30 cellular contexts compared by ENCODE assay signal in the genomic region with DNA sequence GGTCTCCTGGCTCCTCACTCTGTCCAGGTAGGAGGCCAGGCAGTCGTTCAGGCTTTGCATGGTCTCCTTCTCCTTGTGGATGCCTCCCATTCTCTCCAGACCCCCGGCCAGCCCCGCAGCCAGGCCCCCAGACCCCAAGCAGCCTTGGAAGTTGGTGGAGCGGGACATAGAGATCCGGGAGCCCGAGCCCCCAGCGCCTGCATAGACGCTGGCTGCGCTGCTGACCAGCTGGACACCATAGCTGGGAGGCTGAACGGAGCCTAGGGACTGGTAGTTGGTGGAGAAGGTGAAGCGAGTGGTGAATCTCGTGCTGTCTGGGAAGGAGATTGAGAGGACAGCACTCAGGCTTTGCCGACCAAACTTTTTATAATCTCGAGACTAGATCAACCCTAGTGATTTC. TPM values are rescaled to one million over a fixed set of nuclear protein-coding genes. Genes with fewer than 3 reads are reported as not detected.
"Had no signal": no experiment of that assay in that cellular context is flagged by ENCODE, and none has a peak within 500 bp of the region (broad histone marks: within the 10 kb centered on the region; RNA-seq: fewer than 3 reads in every experiment).

No MANE protein-coding gene starts in this region.

- H3K4me2 ChIP-seq: neural progenitor cell, smooth muscle cell had no signal

- H3K4me3 Mint-ChIP-seq: immature natural killer cell; mesothelial cell of epicardium; naive B cell; natural killer cell; nephron progenitor cell; neural progenitor cell; stimulated activated naive B cell treated with anti-CD40 and anti-IgM and Interleukin-4, amounts not matched to agents 10 μg/mL and 1 μg/mL and 100 μg/mL, for 72 hours had no signal

- H3K27ac Mint-ChIP-seq: immature natural killer cell; mesothelial cell of epicardium; naive B cell; natural killer cell; nephron progenitor cell; neural progenitor cell; progenitor cell of endocrine pancreas; stimulated activated naive B cell treated with anti-CD40 and anti-IgM and Interleukin-4, amounts not matched to agents 10 μg/mL and 1 μg/mL and 100 μg/mL, for 72 hours had no signal

- H3K9ac ChIP-seq: neural progenitor cell had no signal

- H3K4me1 Mint-ChIP-seq: immature natural killer cell, mesothelial cell of epicardium, natural killer cell, neural progenitor cell had no signal

- H3K27ac ChIP-seq: left ventricle myocardium inferior, neural progenitor cell, neutrophil, ovary, right atrium auricular region, right lobe of liver, stomach, testis, thyroid gland, uterus had no signal

- H3K36me3 Mint-ChIP-seq: immature natural killer cell; mesothelial cell of epicardium; naive B cell; natural killer cell; neural progenitor cell; stimulated activated naive B cell treated with anti-CD40 and anti-IgM and Interleukin-4, amounts not matched to agents 10 μg/mL and 1 μg/mL and 100 μg/mL, for 72 hours had no signal

- H3K4me3 ChIP-seq: left ventricle myocardium inferior, lung, neural progenitor cell, ovary, right atrium auricular region, right lobe of liver, smooth muscle cell, stomach, testis, thyroid gland, uterus had no signal

- DNase-seq: immature natural killer cell; left ventricle myocardium inferior; mesendoderm; naive B cell; natural killer cell; nephron progenitor cell; occipital lobe; ovary; right lobe of liver; stimulated activated CD4-positive, alpha-beta T cell treated with anti-CD3 and anti-CD28 coated beads, Interleukin-15, amount 100 ng/mL, for 24 hours; stimulated activated CD4-positive, alpha-beta T cell treated with anti-CD3 and anti-CD28 coated beads, Interleukin-2, amount 100 ng/mL, for 24 hours; stimulated activated CD4-positive, alpha-beta T cell treated with anti-CD3 and anti-CD28 coated beads, Interleukin-4, amount 100 ng/mL, for 1 hour; stimulated activated naive B cell treated with anti-CD40 and anti-IgM and Interleukin-4, amounts not matched to agents 10 μg/mL and 1 μg/mL and 100 μg/mL, for 72 hours; stimulated activated naive CD8-positive, alpha-beta T cell treated with anti-CD3 and anti-CD28 coated beads, Interleukin-15, Interleukin-2, amounts not matched to agents 100 U/mL and 50 U/mL, for 24 hours; stomach; thyroid gland; uterus had no signal

- H3K9me3 ChIP-seq: left ventricle myocardium inferior, neutrophil, right atrium auricular region, right lobe of liver, stomach, testis, thyroid gland, uterus had no signal

- ATAC-seq: natural killer cell; right lobe of liver; stimulated activated naive B cell treated with anti-CD40 and anti-IgM and Interleukin-4, amounts not matched to agents 10 μg/mL and 1 μg/mL and 100 μg/mL, for 72 hours; stimulated activated naive CD8-positive, alpha-beta T cell treated with anti-CD3 and anti-CD28 coated beads, Interleukin-15, Interleukin-2, amounts not matched to agents 100 U/mL and 50 U/mL, for 24 hours had no signal

- H3K4me1 ChIP-seq: left ventricle myocardium inferior, neural progenitor cell, right atrium auricular region, right lobe of liver, stomach, testis, thyroid gland, uterus had no signal

- H3K27me3 ChIP-seq: neural progenitor cell, neutrophil, ovary, right atrium auricular region, right lobe of liver, stomach, testis, thyroid gland, uterus had no signal

- H2AFZ ChIP-seq: neural progenitor cell had no signal

- H3K36me3 ChIP-seq: left ventricle myocardium inferior, neural progenitor cell, neutrophil, ovary, right atrium auricular region, right lobe of liver, stomach, thyroid gland, uterus had no signal

- H3K9me3 Mint-ChIP-seq: immature natural killer cell; mesothelial cell of epicardium; natural killer cell; nephron progenitor cell; neural progenitor cell; stimulated activated naive B cell treated with anti-CD40 and anti-IgM and Interleukin-4, amounts not matched to agents 10 μg/mL and 1 μg/mL and 100 μg/mL, for 72 hours had no signal

RNA-seq across cellular contexts. Expression of gene FOXI1, which starts 35.9 kb away (rescaled TPM):
- total RNA-seq: kidney epithelial cell, left ventricle myocardium inferior, lung, mesothelial cell of epicardium, occipital lobe, ovary, progenitor cell of endocrine pancreas, pulmonary artery endothelial cell, renal cortical epithelial cell, right atrium auricular region, right lobe of liver, skeletal muscle tissue, smooth muscle cell, thyroid gland, ureter, uterus had no signal
- polyA plus RNA-seq: immature natural killer cell, ovary, smooth muscle cell, stomach had no signal
